Comparison of ENCODE assay signal across 2 cellular contexts in the genomic region with DNA sequence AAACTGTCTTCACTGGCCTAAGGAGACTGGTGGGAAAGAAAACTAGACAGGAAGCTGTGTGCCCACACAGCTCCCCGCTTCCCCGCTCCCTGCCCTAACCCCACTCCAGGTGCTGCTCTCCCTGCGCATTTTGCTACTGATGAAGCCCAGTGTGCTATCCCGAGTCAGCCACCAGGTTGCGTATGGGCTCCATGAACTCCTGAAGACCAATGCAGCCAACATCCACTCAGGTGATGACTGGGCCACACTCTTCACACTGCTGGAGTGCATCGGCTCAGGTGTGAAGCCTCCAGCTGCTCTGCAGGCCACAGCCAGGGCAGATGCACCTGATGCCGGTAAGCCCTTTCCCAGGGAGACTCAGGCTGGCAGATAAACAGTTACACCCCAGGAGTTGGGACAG.
TF ChIP-seq lines count a peak whose summit lies in the region.

No MANE protein-coding gene starts in this region.

TF ChIP-seq in SK-N-SH, 30 proteins besides CTCF, POLR2A, EP300 and RAD21 (continued from another document):
- TF ChIP-seq TEAD4 (IDR thresholded peaks at IDR 0.05; ENCODE audit: borderline replicate concordance, insufficient read depth): no peak
- TF ChIP-seq JUND (IDR thresholded peaks at IDR 0.05): no peak
- TF ChIP-seq FOXM1 (IDR thresholded peaks at IDR 0.05; ENCODE audit: low read depth): no peak
- TF ChIP-seq, protein P1, sequence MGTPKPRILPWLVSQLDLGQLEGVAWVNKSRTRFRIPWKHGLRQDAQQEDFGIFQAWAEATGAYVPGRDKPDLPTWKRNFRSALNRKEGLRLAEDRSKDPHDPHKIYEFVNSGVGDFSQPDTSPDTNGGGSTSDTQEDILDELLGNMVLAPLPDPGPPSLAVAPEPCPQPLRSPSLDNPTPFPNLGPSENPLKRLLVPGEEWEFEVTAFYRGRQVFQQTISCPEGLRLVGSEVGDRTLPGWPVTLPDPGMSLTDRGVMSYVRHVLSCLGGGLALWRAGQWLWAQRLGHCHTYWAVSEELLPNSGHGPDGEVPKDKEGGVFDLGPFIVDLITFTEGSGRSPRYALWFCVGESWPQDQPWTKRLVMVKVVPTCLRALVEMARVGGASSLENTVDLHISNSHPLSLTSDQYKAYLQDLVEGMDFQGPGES (IDR thresholded peaks at IDR 0.05; ENCODE audit: low read depth, low read length): no peak
- TF ChIP-seq NRF1 (IDR thresholded peaks at IDR 0.05; ENCODE audit: low read depth, low read length): no peak
- TF ChIP-seq GABPA (IDR thresholded peaks at IDR 0.05; ENCODE audit: low read depth): no peak
- no peak for TF ChIP-seq TCF12 (IDR thresholded peaks at IDR 0.05)
- TF ChIP-seq GATA2 (CRISPR knock-in tag; IDR thresholded peaks at IDR 0.05): no peak
- TF ChIP-seq NFIC (IDR thresholded peaks at IDR 0.05; ENCODE audit: borderline replicate concordance): no peak
- TF ChIP-seq, protein P2, sequence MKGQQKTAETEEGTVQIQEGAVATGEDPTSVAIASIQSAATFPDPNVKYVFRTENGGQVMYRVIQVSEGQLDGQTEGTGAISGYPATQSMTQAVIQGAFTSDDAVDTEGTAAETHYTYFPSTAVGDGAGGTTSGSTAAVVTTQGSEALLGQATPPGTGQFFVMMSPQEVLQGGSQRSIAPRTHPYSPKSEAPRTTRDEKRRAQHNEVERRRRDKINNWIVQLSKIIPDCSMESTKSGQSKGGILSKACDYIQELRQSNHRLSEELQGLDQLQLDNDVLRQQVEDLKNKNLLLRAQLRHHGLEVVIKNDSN (IDR thresholded peaks at IDR 0.05; ENCODE audit: borderline replicate concordance, low read depth): no peak
TF ChIP-seq in SK-N-SH: peak in this region for 0.

TF ChIP-seq in SK-N-SH treated with all-trans-retinoic acid at 6 μM for 48 hours, 23 proteins besides CTCF, POLR2A, EP300 and RAD21 (continued from another document):
- TF ChIP-seq, protein P3, sequence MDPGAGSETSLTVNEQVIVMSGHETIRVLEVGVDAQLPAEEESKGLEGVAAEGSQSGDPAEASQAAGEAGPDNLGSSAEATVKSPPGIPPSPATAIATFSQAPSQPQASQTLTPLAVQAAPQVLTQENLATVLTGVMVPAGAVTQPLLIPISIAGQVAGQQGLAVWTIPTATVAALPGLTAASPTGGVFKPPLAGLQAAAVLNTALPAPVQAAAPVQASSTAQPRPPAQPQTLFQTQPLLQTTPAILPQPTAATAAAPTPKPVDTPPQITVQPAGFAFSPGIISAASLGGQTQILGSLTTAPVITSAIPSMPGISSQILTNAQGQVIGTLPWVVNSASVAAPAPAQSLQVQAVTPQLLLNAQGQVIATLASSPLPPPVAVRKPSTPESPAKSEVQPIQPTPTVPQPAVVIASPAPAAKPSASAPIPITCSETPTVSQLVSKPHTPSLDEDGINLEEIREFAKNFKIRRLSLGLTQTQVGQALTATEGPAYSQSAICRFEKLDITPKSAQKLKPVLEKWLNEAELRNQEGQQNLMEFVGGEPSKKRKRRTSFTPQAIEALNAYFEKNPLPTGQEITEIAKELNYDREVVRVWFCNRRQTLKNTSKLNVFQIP (CRISPR knock-in tag; IDR thresholded peaks at IDR 0.05; ENCODE audit: borderline replicate concordance, low read depth): no peak
- TF ChIP-seq ZNF70 (CRISPR knock-in tag; IDR thresholded peaks at IDR 0.05): no peak
- no peak for TF ChIP-seq ZNF565 (CRISPR knock-in tag; conservative IDR thresholded peaks at IDR 0.05; ENCODE audit: low read depth)
